In genomic region chr9:37465249-37466036, GRCh38 we compare ENCODE assay signal across 8 cellular contexts.
DNase-seq lines count a peak whose midpoint lies in the region; ATAC-seq and FAIRE-seq lines count a peak whose summit lies in the region.

ZBTB5 (minus strand) TSS chr9:37465450; CDS start chr9:37442551, 22,899 bp downstream.

- FAIRE-seq in GM19239 (lab: Jason Lieb, UNC) = peak; percentile 98
- peak; percentile 87 for FAIRE-seq in colon (lab: Jason Lieb, UNC)

- peak within 1 kb of the TSS; percentile 97 for H3K27ac ChIP-seq in layer of hippocampus (ENCODE audit: low read depth, low read length)

- peak; percentile 100 for DNase-seq in Ammon's horn (ENCODE audit: low spot score)
- peak; percentile 83 for DNase-seq in GM19239 (ENCODE audit: insufficient read length, low spot score)
- peak; percentile 96 for DNase-seq in NCI-H524 treated with DMSO at 0.1 percent for 48 hours (lab: John Stamatoyannopoulos, UW)
- peak; percentile 99 for DNase-seq in activated CD4-positive, alpha-beta T cell treated with anti-CD3 and anti-CD28 coated beads for 4 hours
- peak; percentile 96 to 97 for DNase-seq in stimulated activated CD4-positive, alpha-beta T cell treated with anti-CD3 and anti-CD28 coated beads, Interleukin-1b, Interleukin-23, amount 100 ng/mL, for 4 hours (ENCODE audit: low read depth in 2 of 2)

- no peaks in the 10 kb centered on the region for H3K27me3 ChIP-seq in layer of hippocampus (ENCODE audit: control insufficient read depth, insufficient read depth, low read length)

- peak; percentile 81 for ATAC-seq in HG03457 (IDR thresholded peaks at IDR 0.05; ENCODE audit: unreplicated experiment)

Comparison
In these comparisons a context has a peak if more than half of its experiments do, and no peak if none do; other contexts are left out.
1. Peak in every context shown above with its lines: DNase-seq, ATAC-seq and H3K27ac ChIP-seq.